27 cellular contexts compared by ENCODE assay signal in genomic region chr1:38204698-38205097, GRCh38.
"Had no signal": no experiment of that assay in that cellular context is flagged by ENCODE, and none has a peak within 500 bp of the region (broad histone marks: within the 10 kb centered on the region; RNA-seq: fewer than 3 reads in every experiment).

No MANE protein-coding gene starts in this region.

- H3K36me3 ChIP-seq: stomach, suprapubic skin, thoracic aorta, thyroid gland, tibial artery, tibial nerve, transverse colon, upper lobe of left lung, upper lobe of right lung, uterus, vagina had no signal

- DNase-seq: stimulated activated CD4-positive, alpha-beta T cell treated with anti-CD3 and anti-CD28 coated beads, Interleukin-2, amount 100 ng/mL, for 48 hours; stimulated activated CD4-positive, alpha-beta T cell treated with anti-CD3 and anti-CD28 coated beads, Interleukin-4, amount 100 ng/mL, for 1 hour; stimulated activated CD4-positive, alpha-beta T cell treated with anti-CD3 and anti-CD28 coated beads, Interleukin-4, amount 100 ng/mL, for 24 hours; stimulated activated CD4-positive, alpha-beta T cell treated with anti-CD3 and anti-CD28 coated beads, Interleukin-4, amount 100 ng/mL, for 4 hours; stimulated activated CD8-positive, alpha-beta memory T cell treated with anti-CD3 and anti-CD28 coated beads, Interleukin-4, amount 100 ng/mL, for 48 hours; stimulated activated naive B cell treated with anti-CD40 and anti-IgM and Interleukin-4, amounts not matched to agents 10 μg/mL and 1 μg/mL and 100 μg/mL, for 72 hours; stimulated activated naive CD4-positive, alpha-beta T cell; stimulated activated naive CD4-positive, alpha-beta T cell treated with Interleukin-2 at 50 U/mL for 16 hours; stimulated activated naive CD8-positive, alpha-beta T cell treated with anti-CD3 and anti-CD28 coated beads, Interleukin-15, amount 100 ng/mL, for 72 hours; stimulated activated naive CD8-positive, alpha-beta T cell treated with anti-CD3 and anti-CD28 coated beads, Interleukin-15, Interleukin-2, amounts not matched to agents 100 U/mL and 50 U/mL, for 24 hours; stomach; substantia nigra; testis; thyroid gland; transverse colon; trophoblast cell; upper lobe of left lung; upper lobe of right lung; uterus had no signal

- ATAC-seq: stimulated activated effector memory CD8-positive, alpha-beta T cell treated with anti-CD3 and anti-CD28 coated beads, Interleukin-12 subunit alpha, Interleukin-12 subunit beta, amount 100 ng/mL, for 72 hours; stimulated activated memory B cell treated with anti-CD40 and anti-IgM and Interleukin-4, amounts not matched to agents 10 μg/mL and 1 μg/mL and 100 μg/mL, for 72 hours; stimulated activated naive B cell treated with anti-CD40 and anti-IgM and Interleukin-4, amounts not matched to agents 10 μg/mL and 1 μg/mL and 100 μg/mL, for 72 hours; stimulated activated naive CD8-positive, alpha-beta T cell treated with anti-CD3 and anti-CD28 coated beads, Interleukin-15, amount 100 ng/mL, for 72 hours; stimulated activated naive CD8-positive, alpha-beta T cell treated with anti-CD3 and anti-CD28 coated beads, Interleukin-15, Interleukin-2, amounts not matched to agents 100 U/mL and 50 U/mL, for 24 hours; upper lobe of right lung had no signal

- H3K27me3 ChIP-seq: stomach, suprapubic skin, testis, thyroid gland, tibial nerve, transverse colon, upper lobe of left lung, upper lobe of right lung, uterus, vagina had no signal

- H3K9me3 ChIP-seq: suprapubic skin, testis, thoracic aorta, thyroid gland, transverse colon, upper lobe of right lung, uterus, vagina had no signal

- FAIRE-seq: urothelium cell line had no signal

- H3K4me1 ChIP-seq: stomach, suprapubic skin, testis, thyroid gland, tibial artery, tibial nerve, transverse colon, upper lobe of left lung, upper lobe of right lung, uterus, vagina had no signal

- H3K4me3 ChIP-seq: stomach, suprapubic skin, testis, thoracic aorta, thyroid gland, tibial artery, tibial nerve, transverse colon, upper lobe of left lung, upper lobe of right lung, uterus, vagina had no signal

- H3K27ac ChIP-seq: stomach, suprapubic skin, testis, thoracic aorta, thyroid gland, tibial artery, tibial nerve, transverse colon, upper lobe of left lung, upper lobe of right lung, uterus, vagina had no signal
